In genomic region chr1:165877940-165878556, GRCh38 we compare ENCODE assay signal across 10 cellular contexts. TPM values are rescaled to one million over a fixed set of nuclear protein-coding genes. Genes with fewer than 3 reads are reported as not detected.
DNase-seq lines count a peak whose midpoint lies in the region; ATAC-seq and FAIRE-seq lines count a peak whose summit lies in the region.
"Had no signal": no experiment of that assay in that cellular context is flagged by ENCODE, and none has a peak within 500 bp of the region (broad histone marks: within the 10 kb centered on the region; RNA-seq: fewer than 3 reads in every experiment).

No MANE protein-coding gene starts in this region.

- FAIRE-seq in RCC 7860 (lab: Jason Lieb, UNC): no peak

- no peaks in the 10 kb centered on the region for H3K9me3 Mint-ChIP-seq in activated CD4-positive, alpha-beta T cell treated with anti-CD3 and anti-CD28 coated beads, Interleukin-2, amount 10 ng/mL, durations not matched to agents 24 days and 14 days
- no peaks in the 10 kb centered on the region for H3K9me3 Mint-ChIP-seq in stimulated activated effector memory CD8-positive, alpha-beta T cell treated with anti-CD3 and anti-CD28 coated beads, Interleukin-12 subunit alpha, Interleukin-12 subunit beta, amount 100 ng/mL, for 72 hours
- H3K9me3 Mint-ChIP-seq in effector memory CD8-positive, alpha-beta T cell: no peaks in the 10 kb centered on the region

- H3K36me3 Mint-ChIP-seq in activated CD4-positive, alpha-beta T cell treated with anti-CD3 and anti-CD28 coated beads, Interleukin-2, amount 10 ng/mL, durations not matched to agents 24 days and 14 days (ENCODE audit: low read depth): peaks cover 18% of the 10 kb centered on the region
- no peaks in the 10 kb centered on the region for H3K36me3 Mint-ChIP-seq in stimulated activated effector memory CD8-positive, alpha-beta T cell treated with anti-CD3 and anti-CD28 coated beads, Interleukin-12 subunit alpha, Interleukin-12 subunit beta, amount 100 ng/mL, for 72 hours
- H3K36me3 Mint-ChIP-seq in effector memory CD8-positive, alpha-beta T cell (ENCODE audit: insufficient read depth): no peaks in the 10 kb centered on the region

- H3K27me3 Mint-ChIP-seq in activated CD4-positive, alpha-beta T cell treated with anti-CD3 and anti-CD28 coated beads, Interleukin-2, amount 10 ng/mL, durations not matched to agents 24 days and 14 days: no peaks in the 10 kb centered on the region
- H3K27me3 Mint-ChIP-seq in effector memory CD8-positive, alpha-beta T cell: no peaks in the 10 kb centered on the region
- H3K27me3 Mint-ChIP-seq: activated CD8-positive, alpha-beta memory T cell treated with anti-CD3 and anti-CD28 coated beads, Interleukin-2, amount 10 ng/mL, durations not matched to agents 7 days and 5 days had no signal

- no peak overlapping the region for H3K4me3 Mint-ChIP-seq in activated CD4-positive, alpha-beta T cell treated with anti-CD3 and anti-CD28 coated beads, Interleukin-2, amount 10 ng/mL, durations not matched to agents 24 days and 14 days
- no peak overlapping the region for H3K4me3 Mint-ChIP-seq in stimulated activated effector memory CD8-positive, alpha-beta T cell treated with anti-CD3 and anti-CD28 coated beads, Interleukin-12 subunit alpha, Interleukin-12 subunit beta, amount 100 ng/mL, for 72 hours
- no peak overlapping the region for H3K4me3 Mint-ChIP-seq in effector memory CD8-positive, alpha-beta T cell
- H3K4me3 Mint-ChIP-seq: activated CD8-positive, alpha-beta memory T cell treated with anti-CD3 and anti-CD28 coated beads, Interleukin-2, amount 10 ng/mL, durations not matched to agents 7 days and 5 days had no signal

- no peak for DNase-seq in activated CD4-positive, alpha-beta T cell treated with anti-CD3 and anti-CD28 coated beads, Interleukin-2, amount 10 ng/mL, durations not matched to agents 24 days and 14 days
- DNase-seq in activated CD4-positive, alpha-beta T cell treated with anti-CD3 and anti-CD28 coated beads for 1 hour: no peak
- DNase-seq in stimulated activated effector memory CD8-positive, alpha-beta T cell treated with anti-CD3 and anti-CD28 coated beads, Interleukin-12 subunit alpha, Interleukin-12 subunit beta, amount 100 ng/mL, for 72 hours (ENCODE audit: low spot score in 2 of 2): no peak
- no peak for DNase-seq in effector memory CD8-positive, alpha-beta T cell
- no peak for DNase-seq in RCC 7860 (ENCODE audit: low spot score)
- no peak for DNase-seq in NCI-H187 (lab: John Stamatoyannopoulos, UW)
- DNase-seq: activated CD8-positive, alpha-beta memory T cell treated with anti-CD3 and anti-CD28 coated beads, Interleukin-2, amount 10 ng/mL, durations not matched to agents 7 days and 5 days; KG1 had no signal

- H3K27ac Mint-ChIP-seq in activated CD4-positive, alpha-beta T cell treated with anti-CD3 and anti-CD28 coated beads, Interleukin-2, amount 10 ng/mL, durations not matched to agents 24 days and 14 days: peak overlapping the region; percentile 4
- H3K27ac Mint-ChIP-seq in stimulated activated effector memory CD8-positive, alpha-beta T cell treated with anti-CD3 and anti-CD28 coated beads, Interleukin-12 subunit alpha, Interleukin-12 subunit beta, amount 100 ng/mL, for 72 hours: no peak overlapping the region
- H3K27ac Mint-ChIP-seq in effector memory CD8-positive, alpha-beta T cell: no peak overlapping the region
- H3K27ac Mint-ChIP-seq: activated CD8-positive, alpha-beta memory T cell treated with anti-CD3 and anti-CD28 coated beads, Interleukin-2, amount 10 ng/mL, durations not matched to agents 7 days and 5 days had no signal

- H3K4me1 Mint-ChIP-seq in activated CD4-positive, alpha-beta T cell treated with anti-CD3 and anti-CD28 coated beads, Interleukin-2, amount 10 ng/mL, durations not matched to agents 24 days and 14 days: peaks cover 44% of the 10 kb centered on the region
- H3K4me1 Mint-ChIP-seq in stimulated activated effector memory CD8-positive, alpha-beta T cell treated with anti-CD3 and anti-CD28 coated beads, Interleukin-12 subunit alpha, Interleukin-12 subunit beta, amount 100 ng/mL, for 72 hours: peaks cover 30% of the 10 kb centered on the region
- H3K4me1 Mint-ChIP-seq in effector memory CD8-positive, alpha-beta T cell (ENCODE audit: low read depth in 2 of 2): peaks cover 14 to 22% of the 10 kb centered on the region in 2 donors

- peak; percentile 41 for ATAC-seq in GM21825 (IDR thresholded peaks at IDR 0.05; ENCODE audit: unreplicated experiment)
- ATAC-seq in HG03469 (IDR thresholded peaks at IDR 0.05; ENCODE audit: unreplicated experiment): peak; percentile 65
- ATAC-seq in stimulated activated effector memory CD8-positive, alpha-beta T cell treated with anti-CD3 and anti-CD28 coated beads, Interleukin-12 subunit alpha, Interleukin-12 subunit beta, amount 100 ng/mL, for 72 hours: peak; percentile 73
- ATAC-seq in effector memory CD8-positive, alpha-beta T cell (replicated peaks): no peak
- ATAC-seq: activated CD8-positive, alpha-beta memory T cell treated with anti-CD3 and anti-CD28 coated beads, Interleukin-2, amount 10 ng/mL, durations not matched to agents 7 days and 5 days had no signal

- intact Hi-C loops in activated CD4-positive, alpha-beta T cell treated with anti-CD3 and anti-CD28 coated beads, Interleukin-2, amount 10 ng/mL, durations not matched to agents 24 days and 14 days (cut with micrococcal nuclease): loop anchor here (5.0 kb wide), 1 partner anchor 36 kb away; no protein-coding TSS in a partner anchor

RNA-seq across cellular contexts. Expression of gene UCK2, which starts 50.6 kb away (rescaled TPM):
- total RNA-seq in activated CD4-positive, alpha-beta T cell treated with anti-CD3 and anti-CD28 coated beads, Interleukin-2, amount 10 ng/mL, durations not matched to agents 24 days and 14 days: 108 and 110 TPM in 2 replicates
